ENCODE assay signal across 12 cellular contexts in the genomic region with DNA sequence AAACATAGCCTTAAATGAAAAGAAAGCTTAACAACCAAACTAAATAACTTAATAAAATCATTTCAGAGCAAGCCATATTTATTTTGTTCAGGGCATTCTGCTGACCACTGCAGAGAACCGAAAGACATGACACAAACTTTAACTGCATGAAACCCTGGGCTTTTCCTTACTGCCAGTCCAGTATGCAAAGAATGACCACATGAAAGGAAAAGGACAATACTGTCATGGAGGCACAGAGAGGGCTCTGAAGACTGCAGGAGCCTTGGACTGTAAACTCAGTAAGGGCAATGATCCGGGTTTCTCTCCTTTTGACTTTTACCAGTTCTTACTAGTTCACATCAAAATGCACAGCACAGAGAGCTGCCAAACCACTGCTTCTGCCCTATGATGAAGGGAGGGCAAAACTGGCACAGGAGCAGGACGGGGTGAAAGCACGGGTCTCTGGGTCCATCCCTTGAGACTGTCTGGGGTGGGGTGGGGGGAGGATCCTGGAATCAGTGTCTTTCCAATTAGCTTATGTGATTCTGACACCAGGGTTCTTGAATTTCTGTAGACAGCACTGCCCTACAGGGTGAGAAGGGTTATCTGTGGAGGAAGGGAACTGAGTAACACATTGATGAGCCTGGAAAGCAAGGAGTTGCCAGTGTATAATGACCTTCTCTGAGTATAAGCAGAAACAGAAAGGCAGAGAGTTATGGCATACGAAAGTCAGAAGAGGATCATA. TPM values are rescaled to one million over a fixed set of nuclear protein-coding genes. Genes with fewer than 3 reads are reported as not detected.
DNase-seq lines count a peak whose midpoint lies in the region; ATAC-seq and TF ChIP-seq lines count a peak whose summit lies in the region.
"Had no signal": no experiment of that assay in that cellular context is flagged by ENCODE, and none has a peak within 500 bp of the region (broad histone marks: within the 10 kb centered on the region; RNA-seq: fewer than 3 reads in every experiment).

No MANE protein-coding gene starts in this region.

- TF ChIP-seq CTCF in cardiac muscle cell (IDR thresholded peaks at IDR 0.05; ENCODE audit: low read depth, low read length) (no peak), endothelial cell (IDR thresholded peaks at IDR 0.05; ENCODE audit: unreplicated experiment) (no peak), natural killer cell (IDR thresholded peaks at IDR 0.05) (no peak), thyroid gland (IDR thresholded peaks at IDR 0.05) (no peak)

- H3K4me3 ChIP-seq in cardiac muscle cell (no peak overlapping the region), thyroid gland (replicated peaks in 1 of 3) (no peak overlapping the region)
- H3K4me3 ChIP-seq: tibial artery had no signal

- 58 to 60% methylated on average over 5 of the region's 5 CpGs for WGBS in thyroid gland, 2 donors

- ATAC-seq in Right ventricle myocardium inferior (no peak), natural killer cell (peak in 2 of 3 donors; percentile 26 to 27), HG03469 (IDR thresholded peaks at IDR 0.05; ENCODE audit: unreplicated experiment) (no peak), HG03097 (IDR thresholded peaks at IDR 0.05; ENCODE audit: low FRiP score, unreplicated experiment) (no peak)

- H3K27me3 Mint-ChIP-seq in endothelial cell (ENCODE audit: unreplicated experiment), result peaks cover 8% of the 10 kb centered on the region
- H3K27me3 Mint-ChIP-seq in natural killer cell (ENCODE audit: low read depth in 2 of 2), result no peaks in the 10 kb centered on the region
- H3K27me3 Mint-ChIP-seq: CD4-positive, alpha-beta memory T cell had no signal

- TF ChIP-seq POLR2A in thyroid gland (IDR thresholded peaks at IDR 0.05), result no peak

- no peaks in the 10 kb centered on the region for H3K9me3 Mint-ChIP-seq in endothelial cell (ENCODE audit: unreplicated experiment)
- H3K9me3 Mint-ChIP-seq in natural killer cell, result no peaks in the 10 kb centered on the region
- H3K9me3 Mint-ChIP-seq: CD4-positive, alpha-beta memory T cell had no signal

- H3K4me1 ChIP-seq in cardiac muscle cell (ENCODE audit: low read depth) (peaks cover 19% of the 10 kb centered on the region), thyroid gland (peaks cover 17% of the 10 kb centered on the region in 2 donors)

- H3K36me3 ChIP-seq in cardiac muscle cell (no peaks in the 10 kb centered on the region), thyroid gland (no peaks in the 10 kb centered on the region)

- H3K27ac Mint-ChIP-seq in endothelial cell (ENCODE audit: unreplicated experiment) (peak overlapping the region; percentile 30), natural killer cell (peak overlapping the region in 1 of 2 donors; percentile 78)
- H3K27ac Mint-ChIP-seq: CD4-positive, alpha-beta memory T cell had no signal

- H3K27ac ChIP-seq in cardiac muscle cell (peak overlapping the region; percentile 78), thyroid gland (peak overlapping the region; percentile 13 to 64 (median 49))
- H3K27ac ChIP-seq: tibial artery had no signal

- H3K27me3 ChIP-seq in cardiac muscle cell (no peaks in the 10 kb centered on the region), thyroid gland (no peaks in the 10 kb centered on the region)
- H3K27me3 ChIP-seq: tibial artery had no signal

- H3K4me3 Mint-ChIP-seq in endothelial cell (ENCODE audit: unreplicated experiment) (no peak overlapping the region), natural killer cell (no peak overlapping the region)
- H3K4me3 Mint-ChIP-seq: CD4-positive, alpha-beta memory T cell had no signal

- H3K9me3 ChIP-seq in cardiac muscle cell (ENCODE audit: low read depth), result no peaks in the 10 kb centered on the region
- no peaks in the 10 kb centered on the region for H3K9me3 ChIP-seq in thyroid gland
- H3K9me3 ChIP-seq: tibial artery had no signal

- DNase-seq in cardiac muscle cell (ENCODE audit: low read depth in 1 of 2, low spot score in 1 of 2) (no peak), Right ventricle myocardium inferior (ENCODE audit: missing footprints) (no peak), endothelial cell (ENCODE audit: low spot score) (no peak), natural killer cell (no peak), thyroid gland (no peak)
- no peak for DNase-seq in activated CD4-positive, alpha-beta T cell treated with anti-CD3 and anti-CD28 coated beads, Interleukin-2, amount 50 U/mL, for 1 hour
- DNase-seq: CD4-positive, alpha-beta memory T cell; glutamatergic neuron; NCI-H1694 treated with DMSO at 0.1 percent for 48 hours; tibial artery had no signal

- H3K4me1 Mint-ChIP-seq in endothelial cell (ENCODE audit: unreplicated experiment) (peaks cover 32% of the 10 kb centered on the region), natural killer cell (peaks cover 20% of the 10 kb centered on the region in 2 donors)

- H3K36me3 Mint-ChIP-seq in endothelial cell (ENCODE audit: low read depth, unreplicated experiment) (peaks cover 18% of the 10 kb centered on the region), natural killer cell (no peaks in the 10 kb centered on the region)

- intact Hi-C loops in Right ventricle myocardium inferior (cut with DNase I) (loop anchor here (2.0 kb wide), 1 partner anchor 44 kb away; a partner anchor contains a TSS), natural killer cell (cut with micrococcal nuclease) (no loop called here), thyroid gland (cut with DNase I) (no loop called here)

RNA-seq across cellular contexts. Expression of a gene that starts 44.7 kb away (rescaled TPM):
- 73.0 and 83.0 TPM in 2 replicates for total RNA-seq in cardiac muscle cell
- 60.3 and 69.6 TPM in 2 replicates for polyA plus RNA-seq in cardiac muscle cell
- 51.2 TPM for total RNA-seq in Right ventricle myocardium inferior
- total RNA-seq in endothelial cell (ENCODE audit: unreplicated experiment), result 67.3 TPM
- 10 to 100 TPM; 24.4 to 35.0 (median 25.5) TPM for total RNA-seq in natural killer cell
- total RNA-seq in thyroid gland, result 100 to 1,000 TPM in 1 of 4 donors, 10 to 100 TPM in 3; 55.0 to 121 (median 69.4) TPM

Comparison
In these comparisons a context has a peak if more than half of its experiments do, and no peak if none do; other contexts are left out.
1. ATAC-seq: peak in natural killer cell (2 of 3); none in Right ventricle myocardium inferior (single experiment), HG03469 (single experiment) and HG03097 (single experiment).